ENCODE assay signal across 8 cellular contexts in genomic region chr5:126595486-126596083, GRCh38. TPM values are rescaled to one million over a fixed set of nuclear protein-coding genes. Genes with fewer than 3 reads are reported as not detected.
A peak's percentile ranks its signal among the peaks of the same experiment; 100 is the strongest.
DNase-seq lines count a peak whose midpoint lies in the region; ATAC-seq and TF ChIP-seq lines count a peak whose summit lies in the region.

No MANE protein-coding gene starts in this region.

- H3K9me3 Mint-ChIP-seq in activated T-cell treated with anti-CD3 and anti-CD28 coated beads, Interleukin-2, amount 50 U/mL, for 4 hours = no peaks in the 10 kb centered on the region
- no peaks in the 10 kb centered on the region for H3K9me3 Mint-ChIP-seq in stimulated activated memory B cell treated with anti-CD40 and anti-IgM and Interleukin-4, amounts not matched to agents 10 μg/mL and 1 μg/mL and 100 μg/mL, for 72 hours

- H3K4me1 Mint-ChIP-seq in activated T-cell treated with anti-CD3 and anti-CD28 coated beads, Interleukin-2, amount 50 U/mL, for 4 hours (ENCODE audit: low read depth) = peaks cover 10% of the 10 kb centered on the region
- peaks cover 16% of the 10 kb centered on the region for H3K4me1 Mint-ChIP-seq in stimulated activated memory B cell treated with anti-CD40 and anti-IgM and Interleukin-4, amounts not matched to agents 10 μg/mL and 1 μg/mL and 100 μg/mL, for 72 hours

- H3K27ac Mint-ChIP-seq in stimulated activated memory B cell treated with anti-CD40 and anti-IgM and Interleukin-4, amounts not matched to agents 10 μg/mL and 1 μg/mL and 100 μg/mL, for 72 hours = peak overlapping the region; percentile 58

- peak overlapping the region; percentile 80 for H3K4me3 Mint-ChIP-seq in activated T-cell treated with anti-CD3 and anti-CD28 coated beads, Interleukin-2, amount 50 U/mL, for 4 hours
- H3K4me3 Mint-ChIP-seq in stimulated activated memory B cell treated with anti-CD40 and anti-IgM and Interleukin-4, amounts not matched to agents 10 μg/mL and 1 μg/mL and 100 μg/mL, for 72 hours = peak overlapping the region; percentile 93

- peak overlapping the region; percentile 46 to 73 (median 58) for H3K4me3 ChIP-seq in Peyer's patch
- peak overlapping the region; percentile 64 to 66 for H3K4me3 ChIP-seq in foreskin fibroblast (ENCODE audit: low read depth in 1 of 2, low read length in 2 of 2)

- DNase-seq in activated T-cell treated with anti-CD3 and anti-CD28 coated beads, Interleukin-2, amount 50 U/mL, for 4 hours = no peak
- DNase-seq in activated T-cell treated with anti-CD3 and anti-CD28 coated beads for 4 hours = no peak
- no peak for DNase-seq in Peyer's patch
- DNase-seq in foreskin fibroblast = no peak
- DNase-seq in dermis blood vessel endothelial cell = no peak
- DNase-seq in foreskin melanocyte = no peak

- ATAC-seq in activated T-cell treated with anti-CD3 and anti-CD28 coated beads, Interleukin-2, amount 50 U/mL, for 4 hours = peak in 1 of 2 donors; percentile 13
- ATAC-seq in stimulated activated memory B cell treated with anti-CD40 and anti-IgM and Interleukin-4, amounts not matched to agents 10 μg/mL and 1 μg/mL and 100 μg/mL, for 72 hours = peak; percentile 35
- no peak for ATAC-seq in GM21737 (IDR thresholded peaks at IDR 0.05; ENCODE audit: unreplicated experiment)

- no peaks in the 10 kb centered on the region for H3K36me3 ChIP-seq in Peyer's patch

- H3K27me3 Mint-ChIP-seq in activated T-cell treated with anti-CD3 and anti-CD28 coated beads, Interleukin-2, amount 50 U/mL, for 4 hours (ENCODE audit: low read depth) = peaks cover 14% of the 10 kb centered on the region
- no peaks in the 10 kb centered on the region for H3K27me3 Mint-ChIP-seq in stimulated activated memory B cell treated with anti-CD40 and anti-IgM and Interleukin-4, amounts not matched to agents 10 μg/mL and 1 μg/mL and 100 μg/mL, for 72 hours

- no peaks in the 10 kb centered on the region for H3K36me3 Mint-ChIP-seq in activated T-cell treated with anti-CD3 and anti-CD28 coated beads, Interleukin-2, amount 50 U/mL, for 4 hours (ENCODE audit: insufficient read depth)
- no peaks in the 10 kb centered on the region for H3K36me3 Mint-ChIP-seq in stimulated activated memory B cell treated with anti-CD40 and anti-IgM and Interleukin-4, amounts not matched to agents 10 μg/mL and 1 μg/mL and 100 μg/mL, for 72 hours

- TF ChIP-seq POLR2A in Peyer's patch (IDR thresholded peaks at IDR 0.05) = no peak

- TF ChIP-seq CTCF in Peyer's patch (IDR thresholded peaks at IDR 0.05) (no peak), foreskin fibroblast (IDR thresholded peaks at IDR 0.05; ENCODE audit: low read depth, low read length) (no peak)

- peak overlapping the region; percentile 48 to 73 (median 66) for H3K27ac ChIP-seq in Peyer's patch

- H3K9me3 ChIP-seq in Peyer's patch = no peaks in the 10 kb centered on the region

- H3K4me1 ChIP-seq in Peyer's patch = peaks cover 0 to 12% (median 4%) of the 10 kb centered on the region in 4 donors

- no peaks in the 10 kb centered on the region for H3K27me3 ChIP-seq in Peyer's patch

RNA-seq across cellular contexts. Expression of gene ALDH7A1, which starts 0.6 kb away (rescaled TPM):
- 1 to 10 TPM; 1.1 to 1.5 (median 1.4) TPM for total RNA-seq in activated T-cell treated with anti-CD3 and anti-CD28 coated beads, Interleukin-2, amount 50 U/mL, for 4 hours
- total RNA-seq in Peyer's patch (10 to 100 TPM; 19.4 to 25.7 (median 22.0) TPM), dermis blood vessel endothelial cell (26.7 and 28.7 TPM in 2 replicates)

RNA-seq across cellular contexts. Expression of gene PHAX, which starts 5.2 kb away (rescaled TPM):
- 10 to 100 TPM; 56.6 to 60.6 (median 56.9) TPM for total RNA-seq in activated T-cell treated with anti-CD3 and anti-CD28 coated beads, Interleukin-2, amount 50 U/mL, for 4 hours
- total RNA-seq in Peyer's patch (10 to 100 TPM; 25.6 to 31.4 (median 27.4) TPM), dermis blood vessel endothelial cell (60.7 and 67.4 TPM in 2 replicates)

Comparison
In these comparisons a context has a peak if more than half of its experiments do, and no peak if none do; other contexts are left out.
1. RNA of gene ALDH7A1, which starts 0.6 kb away (total RNA-seq): 26.7 to 28.7 TPM in dermis blood vessel endothelial cell and 19.4 to 25.7 TPM in Peyer's patch; 1.1 to 1.5 TPM in activated T-cell treated with anti-CD3 and anti-CD28 coated beads, Interleukin-2, amount 50 U/mL, for 4 hours; every median in the first group is over 4 times any median in the second.